ENCODE assay signal across 26 cellular contexts in genomic region chr13:97561182-97561581, GRCh38.
"Had no signal": no experiment of that assay in that cellular context is flagged by ENCODE, and none has a peak within 500 bp of the region (broad histone marks: within the 10 kb centered on the region; RNA-seq: fewer than 3 reads in every experiment).

No MANE protein-coding gene starts in this region.

- H3K27ac ChIP-seq: adrenal gland, ascending aorta, brain microvascular endothelial cell, heart right ventricle, neutrophil, ovary, prostate gland, right atrium auricular region, thyroid gland, upper lobe of right lung had no signal

- H3K27me3 ChIP-seq: ascending aorta, brain microvascular endothelial cell, neutrophil, ovary, right atrium auricular region, thyroid gland, upper lobe of right lung had no signal

- H3K4me1 ChIP-seq: adrenal gland, ascending aorta, heart right ventricle, prostate gland, right atrium auricular region, upper lobe of right lung had no signal

- H3K36me3 ChIP-seq: adrenal gland, ascending aorta, brain microvascular endothelial cell, heart right ventricle, neutrophil, ovary, prostate gland, right atrium auricular region, thyroid gland, upper lobe of right lung had no signal

- ATAC-seq: activated CD4-positive, alpha-beta T cell treated with anti-CD3 and anti-CD28 coated beads for 36 hours; activated T-cell treated with anti-CD3 and anti-CD28 coated beads, Interleukin-2, amount 50 U/mL, for 4 hours; heart right ventricle; left cardiac atrium; upper lobe of right lung; WTC11 had no signal

- DNase-seq: activated CD4-positive, alpha-beta T cell treated with anti-CD3 and anti-CD28 coated beads for 36 hours; activated CD4-positive, alpha-beta T cell treated with anti-CD3 and anti-CD28 coated beads, Interleukin-2, amount 50 U/mL, for 48 hours; activated CD8-positive, alpha-beta memory T cell treated with anti-CD3 and anti-CD28 coated beads, Interleukin-2, amount 50 U/mL, for 48 hours; activated naive CD4-positive, alpha-beta T cell; activated T-cell treated with anti-CD3 and anti-CD28 coated beads, Interleukin-2, amount 50 U/mL, for 4 hours; adrenal gland; brain microvascular endothelial cell; caudate nucleus; dermis blood vessel endothelial cell; effector CD8-positive, alpha-beta T cell; erythroblast; foreskin fibroblast; heart right ventricle; islet precursor cell; left cardiac atrium; ovary; stimulated activated CD4-positive, alpha-beta T cell treated with anti-CD3 and anti-CD28 coated beads, Interleukin-12 subunit alpha, Interleukin-12 subunit beta, amount 100 ng/mL, for 4 hours; stimulated activated CD4-positive, alpha-beta T cell treated with anti-CD3 and anti-CD28 coated beads, Interleukin-4, amount 100 ng/mL, for 4 hours; substantia nigra; thyroid gland; upper lobe of right lung had no signal

- H3K4me3 ChIP-seq: adrenal gland, ascending aorta, heart right ventricle, ovary, prostate gland, right atrium auricular region, thyroid gland, upper lobe of right lung had no signal

- H3K9me3 ChIP-seq: adrenal gland, ascending aorta, heart right ventricle, neutrophil, ovary, prostate gland, right atrium auricular region, thyroid gland, upper lobe of right lung had no signal
